ENCODE assay signal across 8 cellular contexts in genomic region chr3:71580636-71581215, GRCh38. TPM values are rescaled to one million over a fixed set of nuclear protein-coding genes. Genes with fewer than 3 reads are reported as not detected.
DNase-seq lines count a peak whose midpoint lies in the region; ATAC-seq and TF ChIP-seq lines count a peak whose summit lies in the region.

No MANE protein-coding gene starts in this region.

- no peak for ATAC-seq in stimulated activated naive CD8-positive, alpha-beta T cell treated with anti-CD3 and anti-CD28 coated beads, Interleukin-15, Interleukin-2, amounts not matched to agents 100 U/mL and 50 U/mL, for 24 hours
- ATAC-seq in aorta (ENCODE audit: low FRiP score) (no peak), GM18511 (IDR thresholded peaks at IDR 0.05; ENCODE audit: unreplicated experiment) (no peak)

- peaks cover 55% of the 10 kb centered on the region for H3K4me1 Mint-ChIP-seq in stimulated activated naive CD8-positive, alpha-beta T cell treated with anti-CD3 and anti-CD28 coated beads, Interleukin-15, Interleukin-2, amounts not matched to agents 100 ng/mL and 50 ng/mL, for 24 hours (ENCODE audit: low read depth)
- peaks cover 60% of the 10 kb centered on the region for H3K4me1 Mint-ChIP-seq in mesothelial cell of epicardium

- dilution Hi-C loops in mammary epithelial cell (cut with HindIII; ENCODE audit: low sequenced_read_pairs) = loop anchor here (5.0 kb wide), 2 partner anchors 43 to 518 kb away; no protein-coding TSS in a partner anchor

- TF ChIP-seq CTCF in mammary epithelial cell (conservative IDR thresholded peaks at IDR 0.05 in 1 of 2, IDR thresholded peaks at IDR 0.05 in 1 of 2; ENCODE audit: extremely low read depth in 1 of 2, insufficient read depth in 1 of 2, low read depth in 1 of 2, low read length in 2 of 2) (no peak), mesothelial cell of epicardium (IDR thresholded peaks at IDR 0.05; ENCODE audit: unreplicated experiment) (no peak)

- no peaks in the 10 kb centered on the region for H3K9me3 Mint-ChIP-seq in stimulated activated naive CD8-positive, alpha-beta T cell treated with anti-CD3 and anti-CD28 coated beads, Interleukin-15, Interleukin-2, amounts not matched to agents 100 ng/mL and 50 ng/mL, for 24 hours
- H3K9me3 Mint-ChIP-seq in mesothelial cell of epicardium = no peaks in the 10 kb centered on the region

- H3K4me1 ChIP-seq in mammary epithelial cell (ENCODE audit: insufficient read depth, low read length) = peaks cover 39% of the 10 kb centered on the region
- peaks cover 0 to 1% of the 10 kb centered on the region in 2 donors for H3K4me1 ChIP-seq in aorta (ENCODE audit: control insufficient read depth in 1 of 2, insufficient read depth in 2 of 2, low read length in 2 of 2)

- CTCF ChIA-PET in mammary epithelial cell (lab: Charles Lee; ENCODE audit: low non-redundant PET) = interaction anchor here (0.5 kb wide), 1 partner anchor 425 kb away, joined by 3 read pairs; no protein-coding TSS in a partner anchor

- WGBS in mammary epithelial cell (ENCODE audit: low coverage, missing lambda C conversion rate) = 1% methylated on average over 7 of the region's 7 CpGs
- 8 to 9% methylated on average over 7 of the region's 7 CpGs for WGBS in aorta, 2 donors

- H3K9me3 ChIP-seq in mammary epithelial cell (replicated peaks; ENCODE audit: insufficient read depth, low read length) (no peaks in the 10 kb centered on the region), aorta (ENCODE audit: control insufficient read depth, low read length) (no peaks in the 10 kb centered on the region)

- H3K79me2 ChIP-seq in mammary epithelial cell (ENCODE audit: insufficient read depth, low read length) = peaks cover 64% of the 10 kb centered on the region

- H3K36me3 Mint-ChIP-seq in stimulated activated naive CD8-positive, alpha-beta T cell treated with anti-CD3 and anti-CD28 coated beads, Interleukin-15, Interleukin-2, amounts not matched to agents 100 ng/mL and 50 ng/mL, for 24 hours (ENCODE audit: low read depth) = peaks cover 6% of the 10 kb centered on the region
- H3K36me3 Mint-ChIP-seq in mesothelial cell of epicardium = no peaks in the 10 kb centered on the region

- no peak for DNase-seq in stimulated activated naive CD8-positive, alpha-beta T cell treated with anti-CD3 and anti-CD28 coated beads, Interleukin-15, Interleukin-2, amounts not matched to agents 100 U/mL and 50 U/mL, for 24 hours
- peak; percentile 51 for DNase-seq in mammary epithelial cell
- no peak for DNase-seq in mesothelial cell of epicardium (ENCODE audit: low spot score in 2 of 2, unreplicated experiment in 2 of 2)
- DNase-seq in aorta = no peak
- DNase-seq in AG20443 (ENCODE audit: low spot score) = no peak
- no peak for DNase-seq in NCI-H128 (lab: John Stamatoyannopoulos, UW; ENCODE audit: unreplicated experiment)

- no peaks in the 10 kb centered on the region for H3K36me3 ChIP-seq in mammary epithelial cell (ENCODE audit: insufficient read depth, low read length)
- no peaks in the 10 kb centered on the region for H3K36me3 ChIP-seq in aorta (ENCODE audit: control insufficient read depth in 1 of 2, insufficient read depth in 2 of 2, low read length in 1 of 2)

- H3K4me3 Mint-ChIP-seq in stimulated activated naive CD8-positive, alpha-beta T cell treated with anti-CD3 and anti-CD28 coated beads, Interleukin-15, Interleukin-2, amounts not matched to agents 100 ng/mL and 50 ng/mL, for 24 hours = peak overlapping the region; percentile 95
- peak overlapping the region; percentile 83 for H3K4me3 Mint-ChIP-seq in mesothelial cell of epicardium

- H3K4me2 ChIP-seq in mammary epithelial cell (ENCODE audit: insufficient read depth, low read depth, low read length) = peak overlapping the region; percentile 82

- in situ Hi-C loops in mammary epithelial cell (cut with MboI; ENCODE audit: low sequenced_read_pairs in 2 of 2) = loop anchor here (10.0 to 25.0 kb wide), 3 partner anchors 516 to 576 kb away; no protein-coding TSS in a partner anchor

- no TSS peak for BruUV-seq in mammary epithelial cell (replicated peaks; lab: Mats Ljungman, UMichigan)

- H3K27me3 ChIP-seq in mammary epithelial cell (ENCODE audit: insufficient read depth, low read length) (no peaks in the 10 kb centered on the region), aorta (ENCODE audit: control insufficient read depth in 1 of 2, insufficient read depth in 2 of 2, low read length in 1 of 2) (no peaks in the 10 kb centered on the region)

- no peaks in the 10 kb centered on the region for H4K20me1 ChIP-seq in mammary epithelial cell (ENCODE audit: insufficient read depth, low read length)

- H3K27ac ChIP-seq in mammary epithelial cell (ENCODE audit: insufficient read depth, low read depth, low read length) (peak overlapping the region; percentile 80), aorta (ENCODE audit: low read depth in 1 of 2, low read length in 2 of 2) (peak overlapping the region; percentile 24 to 58)

- H2AFZ ChIP-seq in mammary epithelial cell (ENCODE audit: low read depth, low read length) = peak overlapping the region; percentile 90

- peak overlapping the region; percentile 89 for H3K9ac ChIP-seq in mammary epithelial cell (ENCODE audit: insufficient read depth, low read length)

- peak overlapping the region; percentile 88 to 98 (median 89) for H3K4me3 ChIP-seq in mammary epithelial cell (replicated peaks in 1 of 3; ENCODE audit: insufficient read depth in 1 of 3, low read depth in 2 of 3, low read length in 3 of 3)
- H3K4me3 ChIP-seq in aorta (ENCODE audit: low read length in 2 of 2) = peak overlapping the region; percentile 67 to 82

- H3K27ac Mint-ChIP-seq in stimulated activated naive CD8-positive, alpha-beta T cell treated with anti-CD3 and anti-CD28 coated beads, Interleukin-15, Interleukin-2, amounts not matched to agents 100 ng/mL and 50 ng/mL, for 24 hours = peak overlapping the region; percentile 93
- peak overlapping the region; percentile 95 for H3K27ac Mint-ChIP-seq in mesothelial cell of epicardium

- intact Hi-C loops in mammary epithelial cell (cut with micrococcal nuclease) = loop anchor here (1.0 to 5.0 kb wide), 6 partner anchors 7 to 468 kb away; no protein-coding TSS in a partner anchor
- intact Hi-C loops in aorta (cut with DNase I) = loop anchor here (5.0 to 10.0 kb wide), 17 partner anchors 68 to 1046 kb away; no protein-coding TSS in a partner anchor

- H3K27me3 Mint-ChIP-seq in stimulated activated naive CD8-positive, alpha-beta T cell treated with anti-CD3 and anti-CD28 coated beads, Interleukin-15, Interleukin-2, amounts not matched to agents 100 ng/mL and 50 ng/mL, for 24 hours = no peaks in the 10 kb centered on the region
- H3K27me3 Mint-ChIP-seq in mesothelial cell of epicardium (ENCODE audit: low read depth) = no peaks in the 10 kb centered on the region

RNA-seq across cellular contexts. Expression of gene FOXP1, which starts 2.8 kb away (rescaled TPM):
- total RNA-seq in mammary epithelial cell = 10 to 100 TPM; 49.5 to 62.5 TPM
- 34.2 TPM for polyA plus RNA-seq in mammary epithelial cell
- 87.2 TPM for polyA minus RNA-seq in mammary epithelial cell
- total RNA-seq in mesothelial cell of epicardium = 170 to 187 TPM (median 183 TPM) in 3 replicates
- 100 to 1,000 TPM; 187 to 263 TPM for total RNA-seq in aorta
- polyA plus RNA-seq in aorta = 10 to 100 TPM; 15.2 to 33.1 TPM
